8 cellular contexts compared by ENCODE assay signal in the genomic region with DNA sequence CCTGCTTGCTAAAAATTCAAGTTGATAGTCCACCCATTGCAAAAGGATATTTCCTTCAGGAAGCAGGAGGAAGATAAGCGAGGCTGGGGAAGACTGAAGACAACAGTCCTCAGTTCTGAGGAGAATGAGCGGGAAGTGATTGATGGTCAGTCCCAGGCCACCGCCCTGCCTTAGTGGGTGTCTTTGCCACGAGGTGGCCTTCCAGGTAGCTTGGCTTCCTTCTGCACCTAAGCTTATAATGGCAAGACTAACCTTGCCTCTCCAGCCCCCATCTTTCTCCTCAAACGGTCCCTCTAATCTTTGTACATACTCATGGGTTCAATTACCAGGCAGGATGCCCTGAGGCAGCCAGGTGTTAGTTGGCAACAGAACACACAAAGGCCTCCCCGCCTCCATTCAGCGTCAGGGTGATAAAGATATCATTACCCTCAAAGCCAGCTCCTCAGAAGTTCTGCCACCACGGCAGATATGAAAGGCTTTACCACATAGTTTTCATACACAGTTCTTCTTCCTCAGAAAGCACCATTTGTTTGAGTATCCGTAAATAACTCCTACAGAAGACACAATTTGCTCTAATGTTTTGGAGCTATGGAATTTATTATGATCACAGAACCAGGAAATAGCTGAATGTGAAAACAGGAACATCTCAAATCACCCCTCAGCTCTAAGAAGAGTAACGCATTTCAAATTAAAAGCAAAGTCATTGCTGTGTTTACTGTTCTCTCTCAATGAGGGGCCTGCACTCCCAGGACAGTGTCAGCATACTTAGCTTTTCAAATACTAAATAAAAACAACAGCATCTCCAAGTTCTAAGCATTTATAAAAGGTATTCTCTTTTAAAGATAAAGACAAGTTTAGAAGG.
DNase-seq lines count a peak whose midpoint lies in the region; ATAC-seq and TF ChIP-seq lines count a peak whose summit lies in the region.

No MANE protein-coding gene starts in this region.

- H3K36me3 ChIP-seq in GM06990 (ENCODE audit: control insufficient read depth, insufficient read depth, low read length), result no peaks in the 10 kb centered on the region

- no peak overlapping the region for H3K27ac ChIP-seq in right cardiac atrium (ENCODE audit: low read length)

- H3K36me3 Mint-ChIP-seq in glutamatergic neuron (ENCODE audit: unreplicated experiment), result no peaks in the 10 kb centered on the region

- peaks cover 10% of the 10 kb centered on the region for H3K4me1 ChIP-seq in right cardiac atrium (ENCODE audit: control insufficient read depth, insufficient read depth, low read length)

- no peak overlapping the region for H3K27ac Mint-ChIP-seq in glutamatergic neuron (ENCODE audit: unreplicated experiment)

- no peak for TF ChIP-seq CTCF in GM06990 (IDR thresholded peaks at IDR 0.05; ENCODE audit: insufficient read depth, low read length, poor library complexity, severe bottlenecking)
- no peak for TF ChIP-seq CTCF in glutamatergic neuron (IDR thresholded peaks at IDR 0.05; ENCODE audit: partially characterized antibody, unreplicated experiment)

- peaks cover 9% of the 10 kb centered on the region for H3K4me1 Mint-ChIP-seq in glutamatergic neuron (ENCODE audit: low read depth, unreplicated experiment)

- no peaks in the 10 kb centered on the region for H3K9me3 Mint-ChIP-seq in glutamatergic neuron (ENCODE audit: unreplicated experiment)

- H3K4me3 ChIP-seq in GM06990 (replicated peaks; ENCODE audit: low read depth, low read length) (no peak overlapping the region), right cardiac atrium (ENCODE audit: low read length) (no peak overlapping the region)

- no peaks in the 10 kb centered on the region for H3K27me3 Mint-ChIP-seq in glutamatergic neuron (ENCODE audit: unreplicated experiment)

- DNase-seq in GM06990 (ENCODE audit: extremely low read depth, insufficient read length) (peak; percentile 41), NCI-H526 treated with DMSO at 0.1 percent for 48 hours (lab: John Stamatoyannopoulos, UW) (peak; percentile 58), dermis blood vessel endothelial cell (peak; percentile 20), right cardiac atrium (no peak), OCI-M1 (lab: John Stamatoyannopoulos, UW) (no peak), glutamatergic neuron (no peak), amniotic stem cell (lab: John Stamatoyannopoulos, UW) (no peak)

- H3K27me3 ChIP-seq in GM06990 (replicated peaks; ENCODE audit: control insufficient read depth, insufficient read depth, low read length), result no peaks in the 10 kb centered on the region
- H3K27me3 ChIP-seq in right cardiac atrium (ENCODE audit: control insufficient read depth, insufficient read depth), result no peaks in the 10 kb centered on the region

- ATAC-seq in GM21786 (IDR thresholded peaks at IDR 0.05; ENCODE audit: unreplicated experiment) (peak; percentile 67), right cardiac atrium (no peak)

- intact Hi-C loops in right cardiac atrium (cut with DNase I), result loop anchor here (5.0 to 10.0 kb wide), 4 partner anchors 177 to 453 kb away; a partner anchor contains a TSS

- WGBS in right cardiac atrium, result 54% methylated on average over 10 of the region's 10 CpGs

- H3K9me3 ChIP-seq in right cardiac atrium (ENCODE audit: control insufficient read depth, low read length), result no peaks in the 10 kb centered on the region

- no peak overlapping the region for H3K4me3 Mint-ChIP-seq in glutamatergic neuron (ENCODE audit: unreplicated experiment)

Comparison
In these comparisons a context has a peak if more than half of its experiments do, and no peak if none do; other contexts are left out.
1. DNase-seq: peak in GM06990 (single experiment), NCI-H526 treated with DMSO at 0.1 percent for 48 hours (single experiment) and dermis blood vessel endothelial cell (single experiment); none in right cardiac atrium (0 of 3), OCI-M1 (single experiment), glutamatergic neuron (single experiment) and amniotic stem cell (single experiment).